ENCODE assay signal across 1 cellular context in the genomic region with DNA sequence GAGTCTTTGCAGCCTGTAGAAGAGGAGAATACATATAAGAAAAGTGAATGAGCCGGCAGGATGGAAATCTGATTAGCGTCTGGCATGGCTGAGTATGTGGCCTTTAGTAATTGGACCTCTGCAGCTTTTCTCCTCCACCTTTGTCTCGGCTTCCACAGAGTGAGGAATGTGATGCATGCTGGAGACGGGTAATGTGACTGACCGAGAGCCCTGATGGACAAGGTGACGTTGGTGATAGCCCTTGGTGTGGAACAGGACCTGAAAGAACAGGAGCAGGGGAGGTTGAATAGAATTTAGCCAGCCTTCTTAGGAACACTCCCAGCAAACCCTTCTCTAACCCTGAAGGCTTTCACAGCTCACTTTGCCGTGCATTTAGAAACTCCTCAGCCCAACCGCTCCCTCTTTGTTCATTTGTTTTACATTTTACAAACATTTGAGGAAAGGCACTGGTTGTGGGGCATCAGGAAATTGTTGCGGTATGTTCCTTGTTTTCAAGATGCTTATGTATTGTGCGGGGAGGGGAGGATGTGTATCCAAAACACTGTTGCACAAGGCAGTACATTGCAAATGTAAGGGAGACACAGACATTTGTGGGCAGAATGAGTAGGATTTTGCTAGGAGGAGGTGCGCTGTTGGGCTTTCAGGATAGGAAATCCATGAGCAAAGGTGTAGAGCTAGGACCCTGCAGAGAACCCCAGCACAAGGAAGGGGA.
TF ChIP-seq lines count a peak whose summit lies in the region.

No MANE protein-coding gene starts in this region.

TF ChIP-seq in GM12878, 131 proteins besides CTCF, POLR2A, EP300 and RAD21:
- TF ChIP-seq SMAD5 (IDR thresholded peaks at IDR 0.05; ENCODE audit: low read depth) (no peak), TBL1XR1 (IDR thresholded peaks at IDR 0.05; ENCODE audit: low read depth, low read length) (no peak), TCF3 (IDR thresholded peaks at IDR 0.05; ENCODE audit: borderline replicate concordance, insufficient read depth, low read depth, low read length) (no peak), MYB (IDR thresholded peaks at IDR 0.05; ENCODE audit: borderline replicate concordance, low read depth, low read length) (no peak), POLR2AphosphoS2 (IDR thresholded peaks at IDR 0.05; ENCODE audit: low read depth, low read length) (no peak), JUND (IDR thresholded peaks at IDR 0.05; ENCODE audit: low read depth, low read length) (no peak), ZSCAN29 (IDR thresholded peaks at IDR 0.05) (no peak), ATF7 (IDR thresholded peaks at IDR 0.05; ENCODE audit: low read depth) (no peak), EGR1 (IDR thresholded peaks at IDR 0.05; ENCODE audit: borderline replicate concordance in 1 of 2, low read depth in 2 of 2, low read length in 2 of 2) (no peak), NR2C1 (IDR thresholded peaks at IDR 0.05) (no peak), USF1 (IDR thresholded peaks at IDR 0.05; ENCODE audit: borderline replicate concordance, extremely low read length, insufficient read depth, low read depth, low read length) (no peak), NFYA (IDR thresholded peaks at IDR 0.05; ENCODE audit: borderline replicate concordance, low read depth, low read length) (no peak), FOXK2 (IDR thresholded peaks at IDR 0.05) (no peak), NFXL1 (IDR thresholded peaks at IDR 0.05; ENCODE audit: borderline replicate concordance) (no peak), MEF2A (IDR thresholded peaks at IDR 0.05; ENCODE audit: insufficient read depth, low read depth, low read length) (no peak)
- TF ChIP-seq, protein P1, sequence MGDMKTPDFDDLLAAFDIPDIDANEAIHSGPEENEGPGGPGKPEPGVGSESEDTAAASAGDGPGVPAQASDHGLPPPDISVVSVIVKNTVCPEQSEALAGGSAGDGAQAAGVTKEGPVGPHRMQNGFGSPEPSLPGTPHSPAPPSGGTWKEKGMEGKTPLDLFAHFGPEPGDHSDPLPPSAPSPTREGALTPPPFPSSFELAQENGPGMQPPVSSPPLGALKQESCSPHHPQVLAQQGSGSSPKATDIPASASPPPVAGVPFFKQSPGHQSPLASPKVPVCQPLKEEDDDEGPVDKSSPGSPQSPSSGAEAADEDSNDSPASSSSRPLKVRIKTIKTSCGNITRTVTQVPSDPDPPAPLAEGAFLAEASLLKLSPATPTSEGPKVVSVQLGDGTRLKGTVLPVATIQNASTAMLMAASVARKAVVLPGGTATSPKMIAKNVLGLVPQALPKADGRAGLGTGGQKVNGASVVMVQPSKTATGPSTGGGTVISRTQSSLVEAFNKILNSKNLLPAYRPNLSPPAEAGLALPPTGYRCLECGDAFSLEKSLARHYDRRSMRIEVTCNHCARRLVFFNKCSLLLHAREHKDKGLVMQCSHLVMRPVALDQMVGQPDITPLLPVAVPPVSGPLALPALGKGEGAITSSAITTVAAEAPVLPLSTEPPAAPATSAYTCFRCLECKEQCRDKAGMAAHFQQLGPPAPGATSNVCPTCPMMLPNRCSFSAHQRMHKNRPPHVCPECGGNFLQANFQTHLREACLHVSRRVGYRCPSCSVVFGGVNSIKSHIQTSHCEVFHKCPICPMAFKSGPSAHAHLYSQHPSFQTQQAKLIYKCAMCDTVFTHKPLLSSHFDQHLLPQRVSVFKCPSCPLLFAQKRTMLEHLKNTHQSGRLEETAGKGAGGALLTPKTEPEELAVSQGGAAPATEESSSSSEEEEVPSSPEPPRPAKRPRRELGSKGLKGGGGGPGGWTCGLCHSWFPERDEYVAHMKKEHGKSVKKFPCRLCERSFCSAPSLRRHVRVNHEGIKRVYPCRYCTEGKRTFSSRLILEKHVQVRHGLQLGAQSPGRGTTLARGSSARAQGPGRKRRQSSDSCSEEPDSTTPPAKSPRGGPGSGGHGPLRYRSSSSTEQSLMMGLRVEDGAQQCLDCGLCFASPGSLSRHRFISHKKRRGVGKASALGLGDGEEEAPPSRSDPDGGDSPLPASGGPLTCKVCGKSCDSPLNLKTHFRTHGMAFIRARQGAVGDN (IDR thresholded peaks at IDR 0.05), result no peak
- TF ChIP-seq, protein P2, sequence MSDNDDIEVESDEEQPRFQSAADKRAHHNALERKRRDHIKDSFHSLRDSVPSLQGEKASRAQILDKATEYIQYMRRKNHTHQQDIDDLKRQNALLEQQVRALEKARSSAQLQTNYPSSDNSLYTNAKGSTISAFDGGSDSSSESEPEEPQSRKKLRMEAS (IDR thresholded peaks at IDR 0.05; ENCODE audit: low read depth, low read length), result no peak
- TF ChIP-seq, protein P3, sequence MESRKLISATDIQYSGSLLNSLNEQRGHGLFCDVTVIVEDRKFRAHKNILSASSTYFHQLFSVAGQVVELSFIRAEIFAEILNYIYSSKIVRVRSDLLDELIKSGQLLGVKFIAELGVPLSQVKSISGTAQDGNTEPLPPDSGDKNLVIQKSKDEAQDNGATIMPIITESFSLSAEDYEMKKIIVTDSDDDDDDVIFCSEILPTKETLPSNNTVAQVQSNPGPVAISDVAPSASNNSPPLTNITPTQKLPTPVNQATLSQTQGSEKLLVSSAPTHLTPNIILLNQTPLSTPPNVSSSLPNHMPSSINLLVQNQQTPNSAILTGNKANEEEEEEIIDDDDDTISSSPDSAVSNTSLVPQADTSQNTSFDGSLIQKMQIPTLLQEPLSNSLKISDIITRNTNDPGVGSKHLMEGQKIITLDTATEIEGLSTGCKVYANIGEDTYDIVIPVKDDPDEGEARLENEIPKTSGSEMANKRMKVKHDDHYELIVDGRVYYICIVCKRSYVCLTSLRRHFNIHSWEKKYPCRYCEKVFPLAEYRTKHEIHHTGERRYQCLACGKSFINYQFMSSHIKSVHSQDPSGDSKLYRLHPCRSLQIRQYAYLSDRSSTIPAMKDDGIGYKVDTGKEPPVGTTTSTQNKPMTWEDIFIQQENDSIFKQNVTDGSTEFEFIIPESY (IDR thresholded peaks at IDR 0.05), result no peak
TF ChIP-seq in GM12878: peak in this region for 0.
